ENCODE assay signal across 12 cellular contexts in genomic region chr3:46349484-46350261, GRCh38. TPM values are rescaled to one million over a fixed set of nuclear protein-coding genes. Genes with fewer than 3 reads are reported as not detected.
DNase-seq lines count a peak whose midpoint lies in the region; ATAC-seq and TF ChIP-seq lines count a peak whose summit lies in the region.
"Had no signal": no experiment of that assay in that cellular context is flagged by ENCODE, and none has a peak within 500 bp of the region (broad histone marks: within the 10 kb centered on the region; RNA-seq: fewer than 3 reads in every experiment).

No MANE protein-coding gene starts in this region.

- no peak for TF ChIP-seq CTCF in spleen (IDR thresholded peaks at IDR 0.05 in 8 of 11, conservative IDR thresholded peaks at IDR 0.05 in 3 of 11)
- no peak for TF ChIP-seq CTCF in heart left ventricle (IDR thresholded peaks at IDR 0.05)

- no peak for DNase-seq in activated CD8-positive, alpha-beta memory T cell treated with anti-CD3 and anti-CD28 coated beads, Interleukin-2, amount 10 ng/mL, durations not matched to agents 7 days and 5 days
- DNase-seq in activated CD8-positive, alpha-beta memory T cell treated with anti-CD3 and anti-CD28 coated beads, Interleukin-2, amount 50 U/mL, for 48 hours = no peak
- DNase-seq in OCI-M1 (lab: John Stamatoyannopoulos, UW) = peak; percentile 85
- DNase-seq in spleen = no peak
- no peak for DNase-seq in heart left ventricle
- no peak for DNase-seq in left cardiac atrium
- no peak for DNase-seq in GOT3 (lab: John Stamatoyannopoulos, UW)
- DNase-seq: esophagus squamous epithelium, mammary epithelial cell, SHP77 treated with DMSO at 0.1 percent for 48 hours had no signal

- no peaks in the 10 kb centered on the region for H3K27me3 ChIP-seq in spleen (replicated peaks in 1 of 7)
- H3K27me3 ChIP-seq in heart left ventricle = peaks cover 0 to 36% (median 0%) of the 10 kb centered on the region in 9 donors

- CTCF ChIA-PET in activated CD8-positive, alpha-beta memory T cell treated with anti-CD3 and anti-CD28 coated beads, Interleukin-2, amount 10 ng/mL, durations not matched to agents 7 days and 5 days (lab: Charles Lee) = interaction anchor here (0.9 to 4.5 kb wide), 11 partner anchors 11 to 125 kb away, joined by 3 to 62 read pairs (median 5); partner anchors contain the start of gene CCR5

- WGBS in spleen, 5 donors = 19 to 40% (median 24%) methylated on average over 2 of the region's 2 CpGs
- WGBS in heart left ventricle, 4 donors = 67 to 83% (median 75%) methylated on average over 2 of the region's 2 CpGs

- H3K9me3 Mint-ChIP-seq in activated CD8-positive, alpha-beta memory T cell treated with anti-CD3 and anti-CD28 coated beads, Interleukin-2, amount 10 ng/mL, durations not matched to agents 7 days and 5 days (ENCODE audit: low read depth) = peaks cover 9% of the 10 kb centered on the region

- intact Hi-C loops in spleen (cut with DNase I; ENCODE audit: low total_unique reads) = no loop called here
- intact Hi-C loops in heart left ventricle (cut with DNase I) = no loop called here
- intact Hi-C loops in left cardiac atrium (cut with DNase I) = no loop called here

- H3K27ac Mint-ChIP-seq in activated CD8-positive, alpha-beta memory T cell treated with anti-CD3 and anti-CD28 coated beads, Interleukin-2, amount 10 ng/mL, durations not matched to agents 7 days and 5 days = peak overlapping the region; percentile 93

- no peaks in the 10 kb centered on the region for H3K9me3 ChIP-seq in spleen
- H3K9me3 ChIP-seq in heart left ventricle = peaks cover 0 to 6% (median 0%) of the 10 kb centered on the region in 12 donors
- H3K9me3 ChIP-seq: esophagus squamous epithelium had no signal

- peaks cover 36% of the 10 kb centered on the region for H3K36me3 Mint-ChIP-seq in activated CD8-positive, alpha-beta memory T cell treated with anti-CD3 and anti-CD28 coated beads, Interleukin-2, amount 10 ng/mL, durations not matched to agents 7 days and 5 days

- peaks cover 9% of the 10 kb centered on the region for H3K27me3 Mint-ChIP-seq in activated CD8-positive, alpha-beta memory T cell treated with anti-CD3 and anti-CD28 coated beads, Interleukin-2, amount 10 ng/mL, durations not matched to agents 7 days and 5 days

- peaks cover 71% of the 10 kb centered on the region for H3K4me1 Mint-ChIP-seq in activated CD8-positive, alpha-beta memory T cell treated with anti-CD3 and anti-CD28 coated beads, Interleukin-2, amount 10 ng/mL, durations not matched to agents 7 days and 5 days

- peak overlapping the region in 7 of 8 donors; percentile 36 to 81 (median 65) for H3K27ac ChIP-seq in spleen
- H3K27ac ChIP-seq in heart left ventricle = peak overlapping the region in 1 of 12 donors; percentile 34

- peaks cover 16 to 64% (median 53%) of the 10 kb centered on the region in 6 donors for H3K4me1 ChIP-seq in spleen
- H3K4me1 ChIP-seq in heart left ventricle = peaks cover 0 to 44% (median 0%) of the 10 kb centered on the region in 12 donors
- H3K4me1 ChIP-seq: esophagus squamous epithelium had no signal

- TF ChIP-seq POLR2A in spleen (IDR thresholded peaks at IDR 0.05) = no peak
- no peak for TF ChIP-seq POLR2A in heart left ventricle (IDR thresholded peaks at IDR 0.05)

- H3K36me3 ChIP-seq in spleen (no peaks in the 10 kb centered on the region), heart left ventricle (no peaks in the 10 kb centered on the region)
- H3K36me3 ChIP-seq: esophagus squamous epithelium had no signal

- H3K4me3 Mint-ChIP-seq in activated CD8-positive, alpha-beta memory T cell treated with anti-CD3 and anti-CD28 coated beads, Interleukin-2, amount 10 ng/mL, durations not matched to agents 7 days and 5 days = peak overlapping the region; percentile 25

- H3K4me3 ChIP-seq in spleen = no peak overlapping the region
- H3K4me3 ChIP-seq in heart left ventricle = no peak overlapping the region
- H3K4me3 ChIP-seq: esophagus squamous epithelium had no signal

- ATAC-seq in activated CD8-positive, alpha-beta memory T cell treated with anti-CD3 and anti-CD28 coated beads, Interleukin-2, amount 10 ng/mL, durations not matched to agents 7 days and 5 days = peak; percentile 66
- peak; percentile 73 for ATAC-seq in HG02938 (IDR thresholded peaks at IDR 0.05; ENCODE audit: unreplicated experiment)
- no peak for ATAC-seq in heart left ventricle
- ATAC-seq in left cardiac atrium = no peak

RNA-seq across cellular contexts. Expression of gene CCR2, which starts 4.2 kb away (rescaled TPM):
- 10 to 100 TPM; 37.9 to 80.1 TPM for total RNA-seq in activated CD8-positive, alpha-beta memory T cell treated with anti-CD3 and anti-CD28 coated beads, Interleukin-2, amount 10 ng/mL, durations not matched to agents 7 days and 5 days
- total RNA-seq in spleen = 10 to 100 TPM; 14.3 to 54.4 (median 26.7) TPM
- polyA plus RNA-seq in spleen = 1 to 10 TPM; 2.0 to 5.8 (median 5.0) TPM
- total RNA-seq in heart left ventricle = 10 to 100 TPM in 1 of 9 donors, 1 to 10 TPM in 3, under 1 TPM in 5; 0.35 to 10.5 (median 0.94) TPM
- under 1 TPM; 0.23 to 0.53 TPM for polyA plus RNA-seq in heart left ventricle
- total RNA-seq in left cardiac atrium = 1 to 10 TPM; 1.9 to 3.9 TPM
- total RNA-seq: mammary epithelial cell had no signal
- polyA plus RNA-seq: AG04450, mammary epithelial cell had no signal

RNA-seq across cellular contexts. Expression of gene CCR5, which starts 21.1 kb away (rescaled TPM):
- 10 to 100 TPM; 87.0 to 99.8 TPM for total RNA-seq in activated CD8-positive, alpha-beta memory T cell treated with anti-CD3 and anti-CD28 coated beads, Interleukin-2, amount 10 ng/mL, durations not matched to agents 7 days and 5 days
- 10 to 100 TPM in 3 of 7 donors, 1 to 10 TPM in 4; 5.0 to 15.5 (median 9.5) TPM for total RNA-seq in spleen
- 1 to 10 TPM; 2.0 to 5.8 (median 2.4) TPM for polyA plus RNA-seq in spleen
- 10 to 100 TPM in 1 of 9 donors, 1 to 10 TPM in 1, under 1 TPM in 7; 0.13 to 12.7 (median 0.46) TPM for total RNA-seq in heart left ventricle
- polyA plus RNA-seq in heart left ventricle = under 1 TPM; 0.27 to 0.40 TPM
- total RNA-seq in left cardiac atrium = 1 to 10 TPM; 1.4 to 2.2 TPM
- total RNA-seq: mammary epithelial cell had no signal
- polyA plus RNA-seq: AG04450, mammary epithelial cell had no signal

RNA-seq across cellular contexts. Expression of gene CCRL2, which starts 57.4 kb away (rescaled TPM):
- total RNA-seq in activated CD8-positive, alpha-beta memory T cell treated with anti-CD3 and anti-CD28 coated beads, Interleukin-2, amount 10 ng/mL, durations not matched to agents 7 days and 5 days = 10 to 100 TPM in 1 of 2 experiments, 1 to 10 TPM in 1; 10.0 to 11.9 TPM
- total RNA-seq in spleen = 10 to 100 TPM in 6 of 7 donors, 1 to 10 TPM in 1; 9.9 to 21.7 (median 15.5) TPM
- polyA plus RNA-seq in spleen = 10 to 100 TPM in 1 of 3 donors, 1 to 10 TPM in 2; 4.8 to 12.0 (median 5.6) TPM
- total RNA-seq in heart left ventricle = 1 to 10 TPM in 8 of 9 donors, under 1 TPM in 1; 0.70 to 8.1 (median 1.7) TPM
- 1 to 10 TPM; 1.1 to 1.9 TPM for polyA plus RNA-seq in heart left ventricle
- total RNA-seq in left cardiac atrium = 1 to 10 TPM; 2.1 to 3.1 TPM
- total RNA-seq: mammary epithelial cell had no signal
- polyA plus RNA-seq: mammary epithelial cell had no signal

Comparison
In these comparisons a context has a peak if more than half of its experiments do, and no peak if none do; other contexts are left out.
1. ATAC-seq: peak in activated CD8-positive, alpha-beta memory T cell treated with anti-CD3 and anti-CD28 coated beads, Interleukin-2, amount 10 ng/mL, durations not matched to agents 7 days and 5 days (single experiment) and HG02938 (single experiment); none in heart left ventricle (0 of 4) and left cardiac atrium (0 of 2).
2. RNA of gene CCR5, which starts 21.1 kb away (total RNA-seq): 87.0 to 99.8 TPM in activated CD8-positive, alpha-beta memory T cell treated with anti-CD3 and anti-CD28 coated beads, Interleukin-2, amount 10 ng/mL, durations not matched to agents 7 days and 5 days; 5.0 to 15.5 TPM in spleen, 1.4 to 2.2 TPM in left cardiac atrium and 0.13 to 12.7 TPM in heart left ventricle; every median in the first group is over 4 times any median in the second.